ENCODE assay signal across 2 cellular contexts in genomic region chr20:57276221-57276620, GRCh38.
TF ChIP-seq lines count a peak whose summit lies in the region.

No MANE protein-coding gene starts in this region.

TF ChIP-seq in HepG2, 621 proteins besides CTCF, POLR2A, EP300 and RAD21:
- TF ChIP-seq ZNF629 (CRISPR knock-in tag; conservative IDR thresholded peaks at IDR 0.05) (peak; percentile 74), ZSCAN21 (CRISPR knock-in tag; IDR thresholded peaks at IDR 0.05; ENCODE audit: borderline replicate concordance) (no peak), TBX3 (IDR thresholded peaks at IDR 0.05; ENCODE audit: borderline replicate concordance) (no peak)
- TF ChIP-seq, protein P1, sequence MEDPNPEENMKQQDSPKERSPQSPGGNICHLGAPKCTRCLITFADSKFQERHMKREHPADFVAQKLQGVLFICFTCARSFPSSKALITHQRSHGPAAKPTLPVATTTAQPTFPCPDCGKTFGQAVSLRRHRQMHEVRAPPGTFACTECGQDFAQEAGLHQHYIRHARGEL (CRISPR knock-in tag; IDR thresholded peaks at IDR 0.05) = no peak

TF ChIP-seq in H1, 55 proteins besides CTCF, POLR2A, EP300 and RAD21:
- TF ChIP-seq JUN (IDR thresholded peaks at IDR 0.05; ENCODE audit: low read depth, low read length) (no peak), CEBPB (IDR thresholded peaks at IDR 0.05; ENCODE audit: low read depth, low read length) (no peak), POU5F1 (IDR thresholded peaks at IDR 0.05; ENCODE audit: low read depth, low read length) (no peak), RFX5 (IDR thresholded peaks at IDR 0.05; ENCODE audit: borderline replicate concordance, low read depth, low read length) (no peak), SP1 (IDR thresholded peaks at IDR 0.05; ENCODE audit: low read depth, low read length) (no peak), SIRT6 (IDR thresholded peaks at IDR 0.05; ENCODE audit: low read length) (no peak), ATF3 (IDR thresholded peaks at IDR 0.05; ENCODE audit: insufficient read depth, low read depth, low read length) (no peak), NANOG (IDR thresholded peaks at IDR 0.05; ENCODE audit: insufficient read depth, low read depth, low read length, poor library complexity, severe bottlenecking) (no peak), MAFK (IDR thresholded peaks at IDR 0.05; ENCODE audit: low read depth, low read length) (no peak), FOSL1 (IDR thresholded peaks at IDR 0.05; ENCODE audit: insufficient read depth, low read depth, low read length) (no peak), POLR2AphosphoS5 (IDR thresholded peaks at IDR 0.05; ENCODE audit: low read depth, low read length) (no peak), CHD2 (IDR thresholded peaks at IDR 0.05; ENCODE audit: low read length) (no peak), BACH1 (IDR thresholded peaks at IDR 0.05; ENCODE audit: low read length) (no peak), BCL11A (IDR thresholded peaks at IDR 0.05; ENCODE audit: low read depth in 2 of 2, low read length in 2 of 2) (no peak), NRF1 (IDR thresholded peaks at IDR 0.05; ENCODE audit: low read depth, low read length) (no peak), TAF7 (optimal IDR thresholded peaks at IDR 0.05; ENCODE audit: borderline replicate concordance, low read depth, low read length) (no peak)
- TF ChIP-seq, protein P2, sequence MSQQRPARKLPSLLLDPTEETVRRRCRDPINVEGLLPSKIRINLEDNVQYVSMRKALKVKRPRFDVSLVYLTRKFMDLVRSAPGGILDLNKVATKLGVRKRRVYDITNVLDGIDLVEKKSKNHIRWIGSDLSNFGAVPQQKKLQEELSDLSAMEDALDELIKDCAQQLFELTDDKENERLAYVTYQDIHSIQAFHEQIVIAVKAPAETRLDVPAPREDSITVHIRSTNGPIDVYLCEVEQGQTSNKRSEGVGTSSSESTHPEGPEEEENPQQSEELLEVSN (IDR thresholded peaks at IDR 0.05) = no peak
- TF ChIP-seq, protein P3, sequence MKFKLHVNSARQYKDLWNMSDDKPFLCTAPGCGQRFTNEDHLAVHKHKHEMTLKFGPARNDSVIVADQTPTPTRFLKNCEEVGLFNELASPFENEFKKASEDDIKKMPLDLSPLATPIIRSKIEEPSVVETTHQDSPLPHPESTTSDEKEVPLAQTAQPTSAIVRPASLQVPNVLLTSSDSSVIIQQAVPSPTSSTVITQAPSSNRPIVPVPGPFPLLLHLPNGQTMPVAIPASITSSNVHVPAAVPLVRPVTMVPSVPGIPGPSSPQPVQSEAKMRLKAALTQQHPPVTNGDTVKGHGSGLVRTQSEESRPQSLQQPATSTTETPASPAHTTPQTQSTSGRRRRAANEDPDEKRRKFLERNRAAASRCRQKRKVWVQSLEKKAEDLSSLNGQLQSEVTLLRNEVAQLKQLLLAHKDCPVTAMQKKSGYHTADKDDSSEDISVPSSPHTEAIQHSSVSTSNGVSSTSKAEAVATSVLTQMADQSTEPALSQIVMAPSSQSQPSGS (IDR thresholded peaks at IDR 0.05; ENCODE audit: low read length) = no peak
TF ChIP-seq in H1: peak in this region for 0.
